9 cellular contexts compared by ENCODE assay signal in genomic region chr17:18860161-18860972, GRCh38. TPM values are rescaled to one million over a fixed set of nuclear protein-coding genes. Genes with fewer than 3 reads are reported as not detected.
A peak's percentile ranks its signal among the peaks of the same experiment; 100 is the strongest.
DNase-seq lines count a peak whose midpoint lies in the region; ATAC-seq and TF ChIP-seq lines count a peak whose summit lies in the region.
"Had no signal": no experiment of that assay in that cellular context is flagged by ENCODE, and none has a peak within 500 bp of the region (broad histone marks: within the 10 kb centered on the region; RNA-seq: fewer than 3 reads in every experiment).

No MANE protein-coding gene starts in this region.

- peak overlapping the region in 6 of 7 donors; percentile 24 to 73 (median 54) for H3K4me3 Mint-ChIP-seq in CD8-positive, alpha-beta memory T cell

- no peak for TF ChIP-seq POLR2A in transverse colon (IDR thresholded peaks at IDR 0.05)

- H3K27ac Mint-ChIP-seq in CD8-positive, alpha-beta memory T cell: peak overlapping the region; percentile 13 to 77 (median 60)

- peaks cover 0 to 11% (median 0%) of the 10 kb centered on the region in 3 donors for H3K36me3 Mint-ChIP-seq in CD8-positive, alpha-beta memory T cell

- CTCF ChIA-PET in CD8-positive, alpha-beta memory T cell (lab: Charles Lee): interaction anchor here (1.1 kb wide), 1 partner anchor 36 kb away, joined by 3 read pairs; no protein-coding TSS in a partner anchor

- peaks cover 38% of the 10 kb centered on the region for H3K4me1 ChIP-seq in CD8-positive, alpha-beta memory T cell (ENCODE audit: insufficient read depth, low read length)
- H3K4me1 ChIP-seq in transverse colon: peaks cover 9 to 38% (median 20%) of the 10 kb centered on the region in 4 donors

- TF ChIP-seq CTCF in foreskin fibroblast (IDR thresholded peaks at IDR 0.05; ENCODE audit: low read depth, low read length) (no peak), transverse colon (IDR thresholded peaks at IDR 0.05) (no peak)

- in situ Hi-C loops in transverse colon (cut with MboI; ENCODE audit: low pct_ligation_motif_present in 1 of 4, low pct_unique_long_range_greater_than_20kb in 1 of 4, low sequenced_read_pairs in 3 of 4): no loop called here

- TF ChIP-seq EP300 in transverse colon (IDR thresholded peaks at IDR 0.05; ENCODE audit: low read depth): no peak

- no peak overlapping the region for H3K4me3 ChIP-seq in CD8-positive, alpha-beta memory T cell (ENCODE audit: low read length)
- H3K4me3 ChIP-seq in foreskin fibroblast (ENCODE audit: low read depth in 1 of 2, low read length in 2 of 2) (no peak overlapping the region), transverse colon (no peak overlapping the region)

- no peak for DNase-seq in CD8-positive, alpha-beta memory T cell
- DNase-seq in MV-4-11 (lab: John Stamatoyannopoulos, UW): peak; percentile 44
- peak; percentile 17 to 38 for DNase-seq in foreskin fibroblast
- DNase-seq in ecto neural progenitor cell (ENCODE audit: low spot score): no peak
- DNase-seq in stimulated activated CD4-positive, alpha-beta T cell treated with anti-CD3 and anti-CD28 coated beads, Interleukin-2, amount 100 ng/mL, for 48 hours: no peak
- DNase-seq in transverse colon: no peak
- DNase-seq: GDM1 had no signal

- no peaks in the 10 kb centered on the region for H3K27me3 Mint-ChIP-seq in CD8-positive, alpha-beta memory T cell

- H3K9me3 ChIP-seq in CD8-positive, alpha-beta memory T cell (ENCODE audit: low read length): no peaks in the 10 kb centered on the region
- no peaks in the 10 kb centered on the region for H3K9me3 ChIP-seq in transverse colon

- intact Hi-C loops in transverse colon (cut with DNase I; ENCODE audit: low total_unique reads): no loop called here

- no peaks in the 10 kb centered on the region for H3K27me3 ChIP-seq in CD8-positive, alpha-beta memory T cell (ENCODE audit: insufficient read depth, low read length, poor library complexity, severe bottlenecking)
- no peaks in the 10 kb centered on the region for H3K27me3 ChIP-seq in transverse colon

- ATAC-seq in GM21360 (IDR thresholded peaks at IDR 0.05; ENCODE audit: unreplicated experiment) (peak; percentile 33), GM19467 (IDR thresholded peaks at IDR 0.05; ENCODE audit: unreplicated experiment) (no peak)

- whole genome bisulfite sequencing in transverse colon (ENCODE audit: low coverage in 1 of 2), 2 donors: 51 to 85% methylated on average over 2 to 9 of the region's 9 CpGs

- H3K4me1 Mint-ChIP-seq in CD8-positive, alpha-beta memory T cell: peaks cover 46 to 69% (median 57%) of the 10 kb centered on the region in 3 donors

- POLR2A ChIA-PET in CD8-positive, alpha-beta memory T cell (lab: Charles Lee): interaction anchor here (0.6 kb wide), 1 partner anchor 13 kb away, joined by 4 read pairs; no protein-coding TSS in a partner anchor

- no peaks in the 10 kb centered on the region for H3K9me3 Mint-ChIP-seq in CD8-positive, alpha-beta memory T cell

- H3K27ac ChIP-seq in CD8-positive, alpha-beta memory T cell (ENCODE audit: low read depth, low read length): no peak overlapping the region
- no peak overlapping the region for H3K27ac ChIP-seq in transverse colon

- no peaks in the 10 kb centered on the region for H3K36me3 ChIP-seq in CD8-positive, alpha-beta memory T cell (ENCODE audit: insufficient read depth, low read length)
- no peaks in the 10 kb centered on the region for H3K36me3 ChIP-seq in transverse colon

RNA-seq across cellular contexts. Expression of gene PRPSAP2, which starts 2.4 kb away (rescaled TPM):
- total RNA-seq in CD8-positive, alpha-beta memory T cell: 10 to 100 TPM; 49.7 to 51.6 TPM
- polyA plus RNA-seq in CD8-positive, alpha-beta memory T cell: 38.4 TPM
- total RNA-seq in transverse colon: 10 to 100 TPM; 22.4 to 77.0 (median 27.2) TPM

Comparison
In these comparisons a context has a peak if more than half of its experiments do, and no peak if none do; other contexts are left out.
1. DNase-seq: peak in MV-4-11 (single experiment) and foreskin fibroblast (2 of 2); none in CD8-positive, alpha-beta memory T cell (0 of 5), ecto neural progenitor cell (single experiment), stimulated activated CD4-positive, alpha-beta T cell treated with anti-CD3 and anti-CD28 coated beads, Interleukin-2, amount 100 ng/mL, for 48 hours (0 of 2) and transverse colon (single experiment).